Comparison of ENCODE assay signal across 1 cellular context in genomic region chr1:82722608-82723007, GRCh38.
TF ChIP-seq lines count a peak whose summit lies in the region.

No MANE protein-coding gene starts in this region.

TF ChIP-seq in liver, 16 proteins besides CTCF, POLR2A, EP300 and RAD21 (continued from another document):
- TF ChIP-seq REST (IDR thresholded peaks at IDR 0.05) (peak; percentile 40), ZBTB33 (IDR thresholded peaks at IDR 0.05) (no peak), RXRA (IDR thresholded peaks at IDR 0.05) (peak in 1 of 2 donors; percentile 59), JUND (IDR thresholded peaks at IDR 0.05) (peak in 1 of 2 donors; percentile 60), MAX (IDR thresholded peaks at IDR 0.05) (peak; percentile 32), TAF1 (conservative IDR thresholded peaks at IDR 0.05) (no peak), ATF3 (IDR thresholded peaks at IDR 0.05) (no peak)
